ENCODE assay signal across 15 cellular contexts in the genomic region with DNA sequence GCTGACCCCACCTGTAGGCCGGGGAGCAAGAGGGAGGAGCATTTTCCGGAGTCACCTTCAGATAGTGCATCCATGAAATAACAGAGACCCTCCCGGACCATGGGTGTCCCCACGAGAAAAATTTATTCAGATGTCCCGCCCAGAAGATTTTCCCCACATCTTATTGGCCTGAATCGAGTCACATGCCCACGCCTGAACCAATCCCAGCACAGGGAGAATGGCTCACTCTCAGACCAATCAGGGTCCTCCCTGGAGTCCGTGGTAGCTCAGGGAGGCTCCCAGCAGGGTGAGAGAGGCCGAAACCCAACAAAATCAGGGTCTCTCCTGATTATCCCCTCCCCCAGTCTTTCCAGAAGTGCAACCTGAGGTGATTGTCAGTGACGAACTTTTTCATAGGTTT.
"Had no signal": no experiment of that assay in that cellular context is flagged by ENCODE, and none has a peak within 500 bp of the region (broad histone marks: within the 10 kb centered on the region; RNA-seq: fewer than 3 reads in every experiment).

No MANE protein-coding gene starts in this region.

- H3K4me3 ChIP-seq: esophagus squamous epithelium, tibial nerve, vagina had no signal

- H3K9me3 Mint-ChIP-seq: immature natural killer cell had no signal

- H3K36me3 Mint-ChIP-seq: immature natural killer cell; natural killer cell treated with Interleukin-12 subunit alpha and Interleukin-12 subunit beta and Interleukin-15 and Interleukin-18, amount 100 ng/mL, for 72 hours had no signal

- DNase-seq: activated CD4-positive, alpha-beta T cell treated with anti-CD3 and anti-CD28 coated beads for 48 hours; activated CD8-positive, alpha-beta memory T cell treated with anti-CD3 and anti-CD28 coated beads, Interleukin-2, amount 50 U/mL, for 4 hours; activated CD8-positive, alpha-beta T cell treated with anti-CD3 and anti-CD28 coated beads, Interleukin-2, amount 10 ng/mL, durations not matched to agents 7 days and 5 days; activated gamma-delta T cell; activated T-cell treated with anti-CD3 and anti-CD28 coated beads, Interleukin-2, amount 50 U/mL, for 72 hours; amniotic stem cell; esophagus squamous epithelium; immature natural killer cell; nucleus accumbens; stimulated activated CD4-positive, alpha-beta T cell treated with anti-CD3 and anti-CD28 coated beads, Interleukin-2, amount 100 ng/mL, for 48 hours; stimulated activated naive B cell treated with anti-CD40 and anti-IgM and Interleukin-4, amounts not matched to agents 10 μg/mL and 1 μg/mL and 100 μg/mL, for 72 hours had no signal

- H3K27me3 Mint-ChIP-seq: activated naive CD8-positive, alpha-beta T cell had no signal

- ATAC-seq: activated CD8-positive, alpha-beta T cell treated with anti-CD3 and anti-CD28 coated beads, Interleukin-2, amount 10 ng/mL, durations not matched to agents 7 days and 5 days; activated T-cell treated with anti-CD3 and anti-CD28 coated beads, Interleukin-2, amount 50 U/mL, for 72 hours; natural killer cell treated with Interleukin-12 subunit alpha and Interleukin-12 subunit beta and Interleukin-15 and Interleukin-18, amount 100 ng/mL, for 72 hours; stimulated activated naive B cell treated with anti-CD40 and anti-IgM and Interleukin-4, amounts not matched to agents 10 μg/mL and 1 μg/mL and 100 μg/mL, for 72 hours had no signal

- H3K4me1 Mint-ChIP-seq: immature natural killer cell had no signal

- H3K27ac Mint-ChIP-seq: activated CD8-positive, alpha-beta T cell treated with anti-CD3 and anti-CD28 coated beads, Interleukin-2, amount 10 ng/mL, durations not matched to agents 7 days and 5 days; activated naive CD8-positive, alpha-beta T cell; activated T-cell treated with anti-CD3 and anti-CD28 coated beads, Interleukin-2, amount 50 U/mL, for 72 hours; immature natural killer cell; natural killer cell treated with Interleukin-12 subunit alpha and Interleukin-12 subunit beta and Interleukin-15 and Interleukin-18, amount 100 ng/mL, for 72 hours; stimulated activated naive B cell treated with anti-CD40 and anti-IgM and Interleukin-4, amounts not matched to agents 10 μg/mL and 1 μg/mL and 100 μg/mL, for 72 hours had no signal

- H3K27me3 ChIP-seq: tibial nerve, vagina had no signal

- H3K4me3 Mint-ChIP-seq: activated CD8-positive, alpha-beta T cell treated with anti-CD3 and anti-CD28 coated beads, Interleukin-2, amount 10 ng/mL, durations not matched to agents 7 days and 5 days; activated naive CD8-positive, alpha-beta T cell; activated T-cell treated with anti-CD3 and anti-CD28 coated beads, Interleukin-2, amount 50 U/mL, for 72 hours; immature natural killer cell; natural killer cell treated with Interleukin-12 subunit alpha and Interleukin-12 subunit beta and Interleukin-15 and Interleukin-18, amount 100 ng/mL, for 72 hours; stimulated activated naive B cell treated with anti-CD40 and anti-IgM and Interleukin-4, amounts not matched to agents 10 μg/mL and 1 μg/mL and 100 μg/mL, for 72 hours had no signal

- H3K36me3 ChIP-seq: esophagus squamous epithelium, tibial nerve, vagina had no signal

- H3K27ac ChIP-seq: esophagus squamous epithelium, tibial nerve, vagina had no signal

- H3K9me3 ChIP-seq: esophagus squamous epithelium, vagina had no signal
